2 cellular contexts compared by ENCODE assay signal in the genomic region with DNA sequence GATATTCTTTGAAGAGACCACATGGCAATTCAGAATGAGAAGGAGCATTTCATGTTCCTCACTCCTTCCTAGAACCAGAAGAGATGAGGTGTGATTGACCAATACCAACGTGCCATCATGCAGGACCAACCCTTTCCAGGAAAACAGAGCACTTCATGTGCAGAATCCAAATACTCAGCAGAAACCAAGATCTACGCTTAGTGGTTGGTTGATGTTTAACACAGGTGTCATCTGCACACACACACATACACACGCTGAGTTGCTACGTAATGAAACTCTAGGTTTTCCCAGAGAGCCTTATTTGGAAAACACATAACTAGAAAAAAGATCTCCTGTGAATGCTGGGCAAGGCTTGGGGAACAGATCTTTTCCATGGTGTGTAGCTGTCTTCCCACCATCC.
A peak's percentile ranks its signal among the peaks of the same experiment; 100 is the strongest.
TF ChIP-seq lines count a peak whose summit lies in the region.

No MANE protein-coding gene starts in this region.

TF ChIP-seq in liver, 16 proteins besides CTCF, POLR2A, EP300 and RAD21:
- TF ChIP-seq, protein P1, sequence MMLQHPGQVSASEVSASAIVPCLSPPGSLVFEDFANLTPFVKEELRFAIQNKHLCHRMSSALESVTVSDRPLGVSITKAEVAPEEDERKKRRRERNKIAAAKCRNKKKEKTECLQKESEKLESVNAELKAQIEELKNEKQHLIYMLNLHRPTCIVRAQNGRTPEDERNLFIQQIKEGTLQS (IDR thresholded peaks at IDR 0.05) = peak; percentile 36
- TF ChIP-seq, protein P2, sequence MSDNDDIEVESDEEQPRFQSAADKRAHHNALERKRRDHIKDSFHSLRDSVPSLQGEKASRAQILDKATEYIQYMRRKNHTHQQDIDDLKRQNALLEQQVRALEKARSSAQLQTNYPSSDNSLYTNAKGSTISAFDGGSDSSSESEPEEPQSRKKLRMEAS (IDR thresholded peaks at IDR 0.05) = peak; percentile 58
- TF ChIP-seq, protein P3, sequence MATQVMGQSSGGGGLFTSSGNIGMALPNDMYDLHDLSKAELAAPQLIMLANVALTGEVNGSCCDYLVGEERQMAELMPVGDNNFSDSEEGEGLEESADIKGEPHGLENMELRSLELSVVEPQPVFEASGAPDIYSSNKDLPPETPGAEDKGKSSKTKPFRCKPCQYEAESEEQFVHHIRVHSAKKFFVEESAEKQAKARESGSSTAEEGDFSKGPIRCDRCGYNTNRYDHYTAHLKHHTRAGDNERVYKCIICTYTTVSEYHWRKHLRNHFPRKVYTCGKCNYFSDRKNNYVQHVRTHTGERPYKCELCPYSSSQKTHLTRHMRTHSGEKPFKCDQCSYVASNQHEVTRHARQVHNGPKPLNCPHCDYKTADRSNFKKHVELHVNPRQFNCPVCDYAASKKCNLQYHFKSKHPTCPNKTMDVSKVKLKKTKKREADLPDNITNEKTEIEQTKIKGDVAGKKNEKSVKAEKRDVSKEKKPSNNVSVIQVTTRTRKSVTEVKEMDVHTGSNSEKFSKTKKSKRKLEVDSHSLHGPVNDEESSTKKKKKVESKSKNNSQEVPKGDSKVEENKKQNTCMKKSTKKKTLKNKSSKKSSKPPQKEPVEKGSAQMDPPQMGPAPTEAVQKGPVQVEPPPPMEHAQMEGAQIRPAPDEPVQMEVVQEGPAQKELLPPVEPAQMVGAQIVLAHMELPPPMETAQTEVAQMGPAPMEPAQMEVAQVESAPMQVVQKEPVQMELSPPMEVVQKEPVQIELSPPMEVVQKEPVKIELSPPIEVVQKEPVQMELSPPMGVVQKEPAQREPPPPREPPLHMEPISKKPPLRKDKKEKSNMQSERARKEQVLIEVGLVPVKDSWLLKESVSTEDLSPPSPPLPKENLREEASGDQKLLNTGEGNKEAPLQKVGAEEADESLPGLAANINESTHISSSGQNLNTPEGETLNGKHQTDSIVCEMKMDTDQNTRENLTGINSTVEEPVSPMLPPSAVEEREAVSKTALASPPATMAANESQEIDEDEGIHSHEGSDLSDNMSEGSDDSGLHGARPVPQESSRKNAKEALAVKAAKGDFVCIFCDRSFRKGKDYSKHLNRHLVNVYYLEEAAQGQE (IDR thresholded peaks at IDR 0.05) = peak; percentile 67
- TF ChIP-seq RXRA (IDR thresholded peaks at IDR 0.05) = peak; percentile 47 to 54
- TF ChIP-seq FOXA2 (IDR thresholded peaks at IDR 0.05) = peak; percentile 24
- TF ChIP-seq YY1 (IDR thresholded peaks at IDR 0.05) = peak; percentile 29
- peak in 1 of 2 donors; percentile 65 for TF ChIP-seq JUND (IDR thresholded peaks at IDR 0.05)
- TF ChIP-seq HNF4A (conservative IDR thresholded peaks at IDR 0.05) = peak; percentile 37 to 48
- TF ChIP-seq TAF1 (conservative IDR thresholded peaks at IDR 0.05) = peak; percentile 26
- no peak for TF ChIP-seq FOXA1 (IDR thresholded peaks at IDR 0.05)
- TF ChIP-seq, protein P4, sequence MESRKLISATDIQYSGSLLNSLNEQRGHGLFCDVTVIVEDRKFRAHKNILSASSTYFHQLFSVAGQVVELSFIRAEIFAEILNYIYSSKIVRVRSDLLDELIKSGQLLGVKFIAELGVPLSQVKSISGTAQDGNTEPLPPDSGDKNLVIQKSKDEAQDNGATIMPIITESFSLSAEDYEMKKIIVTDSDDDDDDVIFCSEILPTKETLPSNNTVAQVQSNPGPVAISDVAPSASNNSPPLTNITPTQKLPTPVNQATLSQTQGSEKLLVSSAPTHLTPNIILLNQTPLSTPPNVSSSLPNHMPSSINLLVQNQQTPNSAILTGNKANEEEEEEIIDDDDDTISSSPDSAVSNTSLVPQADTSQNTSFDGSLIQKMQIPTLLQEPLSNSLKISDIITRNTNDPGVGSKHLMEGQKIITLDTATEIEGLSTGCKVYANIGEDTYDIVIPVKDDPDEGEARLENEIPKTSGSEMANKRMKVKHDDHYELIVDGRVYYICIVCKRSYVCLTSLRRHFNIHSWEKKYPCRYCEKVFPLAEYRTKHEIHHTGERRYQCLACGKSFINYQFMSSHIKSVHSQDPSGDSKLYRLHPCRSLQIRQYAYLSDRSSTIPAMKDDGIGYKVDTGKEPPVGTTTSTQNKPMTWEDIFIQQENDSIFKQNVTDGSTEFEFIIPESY (IDR thresholded peaks at IDR 0.05) = peak; percentile 40
- peak; percentile 82 for TF ChIP-seq SP1 (IDR thresholded peaks at IDR 0.05)
- TF ChIP-seq NR2F2 (IDR thresholded peaks at IDR 0.05) = no peak
- TF ChIP-seq EGR1 (IDR thresholded peaks at IDR 0.05; ENCODE audit: low read depth in 2 of 2) = no peak
- no peak for TF ChIP-seq GABPA (IDR thresholded peaks at IDR 0.05 in 1 of 2, conservative IDR thresholded peaks at IDR 0.05 in 1 of 2)
- TF ChIP-seq HNF4G (IDR thresholded peaks at IDR 0.05) = no peak

TF ChIP-seq in HepG2, 621 proteins besides CTCF, POLR2A, EP300 and RAD21:
- TF ChIP-seq JDP2 (CRISPR knock-in tag; IDR thresholded peaks at IDR 0.05; ENCODE audit: borderline replicate concordance) (no peak), ZMAT3 (CRISPR knock-in tag; conservative IDR thresholded peaks at IDR 0.05) (no peak), MAFK (conservative IDR thresholded peaks at IDR 0.05 in 1 of 2, IDR thresholded peaks at IDR 0.05 in 1 of 2; ENCODE audit: low read length in 2 of 2) (0 out of 4 replicates have a peak, but pooled peaks of 1 of the 2 experiments have one; percentile 7), TCF7 (IDR thresholded peaks at IDR 0.05; ENCODE audit: low read depth) (no peak), RARG (CRISPR knock-in tag; IDR thresholded peaks at IDR 0.05; ENCODE audit: low read depth) (no peak)
TF ChIP-seq in HepG2: peak in this region for 1.
